In genomic region chr22:20021196-20022181, GRCh38 we compare ENCODE assay signal across 8 cellular contexts. TPM values are rescaled to one million over a fixed set of nuclear protein-coding genes. Genes with fewer than 3 reads are reported as not detected.
DNase-seq lines count a peak whose midpoint lies in the region; ATAC-seq and TF ChIP-seq lines count a peak whose summit lies in the region.

No MANE protein-coding gene starts in this region.

- H3K4me3 ChIP-seq in Caco-2 (ENCODE audit: low read depth, low read length), result peak overlapping the region; percentile 88

- H3K4me3 Mint-ChIP-seq in Caco-2 (ENCODE audit: unreplicated experiment), result peak overlapping the region; percentile 83

- H3K36me3 ChIP-seq in Caco-2 (ENCODE audit: control insufficient read depth, insufficient read depth, low read length), result no peaks in the 10 kb centered on the region; the same call in 1 of the 2 replicates

- intact Hi-C loops in Caco-2 (cut with micrococcal nuclease; ENCODE audit: unreplicated experiment), result loop anchor here (2.0 kb wide), 1 partner anchor 59 kb away; no protein-coding TSS in a partner anchor
- intact Hi-C loops in Right ventricle myocardium inferior (cut with DNase I), result loop anchor here (5.0 kb wide), 1 partner anchor 111 kb away; the partner anchor contains the start of gene ZDHHC8

- TSS peak; percentile 42 for BruUV-seq in Caco-2 (replicated peaks; lab: Mats Ljungman, UMichigan)

- no peaks in the 10 kb centered on the region; the same call in 1 of the 2 replicates for H3K27me3 ChIP-seq in Caco-2 (replicated peaks; ENCODE audit: control insufficient read depth, insufficient read depth, low read length)

- peaks cover 12% of the 10 kb centered on the region for H3K4me1 ChIP-seq in Caco-2

- no peaks in the 10 kb centered on the region for H3K9me3 ChIP-seq in Caco-2

- no peaks in the 10 kb centered on the region for H3K9me3 Mint-ChIP-seq in Caco-2 (ENCODE audit: unreplicated experiment)

- peak; percentile 73 for ATAC-seq in Right ventricle myocardium inferior
- peak; percentile 17 for ATAC-seq in omental fat pad (ENCODE audit: low FRiP score)
- no peak for ATAC-seq in GM21529 (IDR thresholded peaks at IDR 0.05; ENCODE audit: unreplicated experiment)

- peaks cover 12% of the 10 kb centered on the region for H3K36me3 Mint-ChIP-seq in Caco-2 (ENCODE audit: insufficient read depth, unreplicated experiment)

- POLR2A ChIA-PET in Caco-2 (lab: Charles Lee), result interaction anchor here (1.1 to 1.6 kb wide), 3 partner anchors 35 to 96 kb away, joined by 3 to 4 read pairs (median 4); partner anchors contain the start of genes DGCR8 and TRMT2A

- DNase-seq in Caco-2, result peak in 1 of 2 experiments; percentile 41
- peak in 43 of 76 experiments; percentile 6 to 57 (median 34) for DNase-seq in HUDEP-2 (lab: John Stamatoyannopoulos, UW; ENCODE audit: unreplicated experiment in 76 of 76)
- DNase-seq in activated naive CD4-positive, alpha-beta T cell treated with anti-CD3 and anti-CD28 coated beads, Interleukin-2, amount 50 U/mL, for 16 hours, result peak; percentile 23
- DNase-seq in Right ventricle myocardium inferior (ENCODE audit: missing footprints), result peak; percentile 90
- no peak for DNase-seq in omental fat pad (ENCODE audit: low spot score)
- DNase-seq in NCI-H1105 (lab: John Stamatoyannopoulos, UW), result no peak
- no peak for DNase-seq in SW 1271 (lab: John Stamatoyannopoulos, UW)

- peak overlapping the region; percentile 77 for H3K27ac Mint-ChIP-seq in Caco-2 (ENCODE audit: unreplicated experiment)

- TF ChIP-seq CTCF in Caco-2 (IDR thresholded peaks at IDR 0.05; ENCODE audit: insufficient read depth in 1 of 2, low read depth in 1 of 2, low read length in 1 of 2, severe bottlenecking in 1 of 2, unreplicated experiment in 1 of 2), result peak in 1 of 2 experiments; percentile 2
- TF ChIP-seq CTCF in omental fat pad (IDR thresholded peaks at IDR 0.05), result no peak

- H3K27me3 Mint-ChIP-seq in Caco-2 (ENCODE audit: insufficient read depth, unreplicated experiment), result no peaks in the 10 kb centered on the region

- no peaks in the 10 kb centered on the region for H3K4me1 Mint-ChIP-seq in Caco-2 (ENCODE audit: low read depth, unreplicated experiment)

- CTCF ChIA-PET in Caco-2 (lab: Charles Lee), result interaction anchor here (1.6 kb wide), 1 partner anchor 68 kb away, joined by 4 read pairs; no protein-coding TSS in a partner anchor

RNA-seq across cellular contexts. Expression of gene TANGO2, which starts 0.6 kb away (rescaled TPM):
- 23.9 and 26.6 TPM in 2 replicates for total RNA-seq in Caco-2 (2022)
- total RNA-seq in Right ventricle myocardium inferior, result 54.6 TPM
- total RNA-seq in omental fat pad, result 10 to 100 TPM; 35.3 to 48.4 (median 37.9) TPM

RNA-seq across cellular contexts. Expression of gene ARVCF, which starts 4.9 kb away (rescaled TPM):
- total RNA-seq in Caco-2 (2022) (9.8 and 12.0 TPM in 2 replicates), Right ventricle myocardium inferior (30.5 TPM), omental fat pad (10 to 100 TPM in 2 of 4 donors, 1 to 10 TPM in 2; 6.5 to 20.0 (median 9.3) TPM)

RNA-seq across cellular contexts. Expression of gene DGCR8, which starts 58.6 kb away (rescaled TPM):
- 53.1 and 60.0 TPM in 2 replicates for total RNA-seq in Caco-2 (2022)
- 18.0 TPM for total RNA-seq in Right ventricle myocardium inferior
- 10 to 100 TPM; 16.9 to 33.5 (median 24.1) TPM for total RNA-seq in omental fat pad

Comparison
In these comparisons a context has a peak if more than half of its experiments do, and no peak if none do; other contexts are left out.
1. DNase-seq: peak in HUDEP-2 (43 of 76), activated naive CD4-positive, alpha-beta T cell treated with anti-CD3 and anti-CD28 coated beads, Interleukin-2, amount 50 U/mL, for 16 hours (single experiment) and Right ventricle myocardium inferior (single experiment); none in omental fat pad (single experiment), NCI-H1105 (single experiment) and SW 1271 (0 of 2).